In the genomic region with DNA sequence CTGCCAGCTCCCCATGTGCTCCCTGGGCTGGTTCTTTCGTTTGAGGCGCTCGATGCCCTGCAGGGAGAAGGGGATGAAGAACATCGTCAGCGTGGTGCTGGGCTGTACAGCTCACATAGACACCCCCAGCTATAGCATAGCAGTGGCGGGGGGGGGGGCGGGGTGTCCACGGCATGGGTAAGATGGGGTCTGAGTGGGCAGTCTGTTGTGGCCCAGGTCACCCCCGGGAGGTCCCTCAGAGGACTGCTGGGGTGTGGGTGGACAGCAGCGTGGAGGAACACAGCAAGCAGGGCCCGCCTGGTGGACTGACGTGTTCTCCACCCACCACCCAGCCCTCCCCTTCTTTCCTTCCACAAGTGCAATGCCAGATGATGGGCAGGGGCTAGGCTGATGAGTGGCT, we compare ENCODE assay signal across 24 cellular contexts. TPM values are rescaled to one million over a fixed set of nuclear protein-coding genes. Genes with fewer than 3 reads are reported as not detected.
A peak's percentile ranks its signal among the peaks of the same experiment; 100 is the strongest.
DNase-seq lines count a peak whose midpoint lies in the region; ATAC-seq, FAIRE-seq and TF ChIP-seq lines count a peak whose summit lies in the region.
"Had no signal": no experiment of that assay in that cellular context is flagged by ENCODE, and none has a peak within 500 bp of the region (broad histone marks: within the 10 kb centered on the region; RNA-seq: fewer than 3 reads in every experiment).

No MANE protein-coding gene starts in this region.

- H3K27ac Mint-ChIP-seq in MCF 10A (ENCODE audit: low read depth, unreplicated experiment) = peak overlapping the region; percentile 57
- H3K27ac Mint-ChIP-seq: CD4-positive, alpha-beta T cell; HFFc6 had no signal

- H3K36me3 Mint-ChIP-seq in MCF 10A (ENCODE audit: insufficient read depth, unreplicated experiment) = peaks cover 33% of the 10 kb centered on the region

- H3K27ac ChIP-seq in mammary epithelial cell (ENCODE audit: insufficient read depth, low read depth, low read length) (no peak overlapping the region), K562 (ENCODE audit: extremely low read depth, low read depth, low read length) (no peak overlapping the region), spleen (no peak overlapping the region), esophagus squamous epithelium (no peak overlapping the region)
- H3K27ac ChIP-seq: A549; BLaER1 treated with 17β-estradiol and CSF1 and Interleukin-3, amounts not matched to agents 10 nM and 100 nM had no signal

- no peak for ATAC-seq in K562
- ATAC-seq: A549 had no signal

- H3K9ac ChIP-seq in mammary epithelial cell (ENCODE audit: insufficient read depth, low read length) = no peak overlapping the region
- H3K9ac ChIP-seq in K562 (ENCODE audit: insufficient read depth in 1 of 2, low read depth in 2 of 2, low read length in 2 of 2) = no peak overlapping the region
- H3K9ac ChIP-seq: BLaER1 treated with 17β-estradiol and CSF1 and Interleukin-3, amounts not matched to agents 10 nM and 100 nM had no signal

- H3K9me1 ChIP-seq in K562 (ENCODE audit: control insufficient read depth, insufficient read depth, low read length) = no peaks in the 10 kb centered on the region

- dilution Hi-C loops in mammary epithelial cell (cut with HindIII; ENCODE audit: low sequenced_read_pairs) = no loop called here

- no peaks in the 10 kb centered on the region for H3K27me3 Mint-ChIP-seq in MCF 10A (ENCODE audit: insufficient read depth, unreplicated experiment)
- H3K27me3 Mint-ChIP-seq: CD4-positive, alpha-beta T cell had no signal

- CTCF ChIA-PET in MCF 10A (lab: Yijun Ruan, JAX) = interaction anchor here (0.6 kb wide), 1 partner anchor 405 kb away, joined by 3 read pairs; no protein-coding TSS in a partner anchor
- CTCF ChIA-PET in mammary epithelial cell (lab: Charles Lee; ENCODE audit: low non-redundant PET) = no interaction called here
- CTCF ChIA-PET in K562 (lab: Yijun Ruan, JAX; ENCODE audit: low intra/inter-chr PET ratio) = no interaction called here

- H4K20me1 ChIP-seq in mammary epithelial cell (ENCODE audit: insufficient read depth, low read length) = no peaks in the 10 kb centered on the region
- H4K20me1 ChIP-seq in K562 (replicated peaks; ENCODE audit: control insufficient read depth, insufficient read depth, low read length) = no peaks in the 10 kb centered on the region
- H4K20me1 ChIP-seq: BLaER1 treated with 17β-estradiol and CSF1 and Interleukin-3, amounts not matched to agents 10 nM and 100 nM had no signal

- BruUV-seq in MCF 10A (replicated peaks; lab: Mats Ljungman, UMichigan) = no TSS peak
- BruUV-seq in mammary epithelial cell (replicated peaks; lab: Mats Ljungman, UMichigan) = no TSS peak
- no TSS peak for BruUV-seq in K562 (replicated peaks; lab: Mats Ljungman, UMichigan)

- no peaks in the 10 kb centered on the region for H3K9me3 ChIP-seq in mammary epithelial cell (replicated peaks; ENCODE audit: insufficient read depth, low read length)
- no peaks in the 10 kb centered on the region for H3K9me3 ChIP-seq in K562 (replicated peaks; ENCODE audit: control insufficient read depth, insufficient read depth, low read depth, low read length)
- no peaks in the 10 kb centered on the region for H3K9me3 ChIP-seq in spleen
- H3K9me3 ChIP-seq in esophagus squamous epithelium = no peaks in the 10 kb centered on the region
- H3K9me3 ChIP-seq: BE2C; BLaER1 treated with 17β-estradiol and CSF1 and Interleukin-3, amounts not matched to agents 10 nM and 100 nM; HAP-1 had no signal

- TF ChIP-seq CTCF in MCF 10A (IDR thresholded peaks at IDR 0.05; ENCODE audit: unreplicated experiment) = no peak
- no peak for TF ChIP-seq CTCF in mammary epithelial cell (conservative IDR thresholded peaks at IDR 0.05 in 1 of 2, IDR thresholded peaks at IDR 0.05 in 1 of 2; ENCODE audit: extremely low read depth in 1 of 2, insufficient read depth in 1 of 2, low read depth in 1 of 2, low read length in 2 of 2)
- no peak for TF ChIP-seq CTCF in K562 (IDR thresholded peaks at IDR 0.05 in 2 of 3, conservative IDR thresholded peaks at IDR 0.05 in 1 of 3; ENCODE audit: insufficient read depth in 2 of 3, low read depth in 1 of 3, low read length in 3 of 3)
- TF ChIP-seq CTCF in spleen (IDR thresholded peaks at IDR 0.05 in 8 of 11, conservative IDR thresholded peaks at IDR 0.05 in 3 of 11) = no peak
- no peak for TF ChIP-seq CTCF in esophagus squamous epithelium (IDR thresholded peaks at IDR 0.05)

- TF ChIP-seq EP300 in K562 (IDR thresholded peaks at IDR 0.05; ENCODE audit: low read length) = no peak

- no peak overlapping the region for H3K4me3 ChIP-seq in mammary epithelial cell (replicated peaks in 1 of 3; ENCODE audit: insufficient read depth in 1 of 3, low read depth in 2 of 3, low read length in 3 of 3)
- H3K4me3 ChIP-seq in K562 = no peak overlapping the region
- no peak overlapping the region for H3K4me3 ChIP-seq in spleen
- no peak overlapping the region for H3K4me3 ChIP-seq in esophagus squamous epithelium
- H3K4me3 ChIP-seq: A549; BLaER1 treated with 17β-estradiol and CSF1 and Interleukin-3, amounts not matched to agents 10 nM and 100 nM; HAP-1 had no signal

- WGBS in mammary epithelial cell (ENCODE audit: low coverage, missing lambda C conversion rate) = 98% methylated on average over 6 of the region's 12 CpGs
- 68% methylated on average over 9 of the region's 12 CpGs for WGBS in K562 (ENCODE audit: insufficient coverage, low coverage, missing lambda C conversion rate)
- WGBS in spleen, 5 donors = 90 to 94% (median 90%) methylated on average over 9 to 12 of the region's 12 CpGs
- WGBS in esophagus squamous epithelium, 2 donors = 93 to 96% methylated on average over 3 to 4 of the region's 12 CpGs

- TF ChIP-seq RAD21 in K562 (CRISPR knock-in tag; conservative IDR thresholded peaks at IDR 0.05 in 1 of 2, IDR thresholded peaks at IDR 0.05 in 1 of 2) = no peak

- H3K4me1 Mint-ChIP-seq in MCF 10A (ENCODE audit: insufficient read depth, unreplicated experiment) = peaks cover 15% of the 10 kb centered on the region
- H3K4me1 Mint-ChIP-seq: CD14-positive monocyte had no signal

- H3K4me3 Mint-ChIP-seq in MCF 10A (ENCODE audit: unreplicated experiment) = no peak overlapping the region
- H3K4me3 Mint-ChIP-seq: CD14-positive monocyte; CD4-positive, alpha-beta T cell; HFFc6 had no signal

- H2AFZ ChIP-seq in mammary epithelial cell (ENCODE audit: low read depth, low read length) (no peak overlapping the region), K562 (ENCODE audit: low read depth, low read length) (no peak overlapping the region)

- TF ChIP-seq POLR2A in K562 (conservative IDR thresholded peaks at IDR 0.05) (no peak), spleen (IDR thresholded peaks at IDR 0.05) (no peak), esophagus squamous epithelium (IDR thresholded peaks at IDR 0.05) (no peak)

- H3K36me3 ChIP-seq in mammary epithelial cell (ENCODE audit: insufficient read depth, low read length) (peaks cover 4% of the 10 kb centered on the region), K562 (ENCODE audit: control insufficient read depth, insufficient read depth, low read length) (peaks cover 13% of the 10 kb centered on the region; the same call in 2 of the 3 replicates), spleen (peaks cover 0 to 77% (median 30%) of the 10 kb centered on the region in 6 donors), esophagus squamous epithelium (peaks cover 0 to 73% (median 9%) of the 10 kb centered on the region in 3 donors)
- H3K36me3 ChIP-seq: BE2C, HAP-1 had no signal

- DNase-seq in MCF 10A (ENCODE audit: unreplicated experiment) (no peak), mammary epithelial cell (no peak), K562 (ENCODE audit: extremely low read depth in 1 of 4, low spot score in 3 of 4) (no peak), spleen (peak; percentile 41), esophagus squamous epithelium (lab: John Stamatoyannopoulos, UW) (no peak)
- DNase-seq: 8988T; ACHN; AML-193; BE2C; Calu3; CD4-positive, alpha-beta T cell; COR-L47; DMS53; DMS79 treated with DMSO at 0.1 percent for 48 hours; GF-D8; GOT3; HFFc6 had no signal

- FAIRE-seq in K562 (lab: Jason Lieb, UNC) = no peak
- FAIRE-seq: A549, GM12892, H54 had no signal

- H3K27me3 ChIP-seq in mammary epithelial cell (ENCODE audit: insufficient read depth, low read length) = no peaks in the 10 kb centered on the region
- no peaks in the 10 kb centered on the region for H3K27me3 ChIP-seq in K562 (ENCODE audit: control insufficient read depth in 2 of 2, insufficient read depth in 2 of 2, low read length in 2 of 2)
- no peaks in the 10 kb centered on the region for H3K27me3 ChIP-seq in spleen (replicated peaks in 1 of 7)
- no peaks in the 10 kb centered on the region for H3K27me3 ChIP-seq in esophagus squamous epithelium
- H3K27me3 ChIP-seq: BE2C; BLaER1 treated with 17β-estradiol and CSF1 and Interleukin-3, amounts not matched to agents 10 nM and 100 nM had no signal

- in situ Hi-C loops in mammary epithelial cell (cut with MboI; ENCODE audit: low sequenced_read_pairs in 2 of 2) = loop anchor here (10.0 to 25.0 kb wide), 2 partner anchors 383 to 406 kb away; no protein-coding TSS in a partner anchor
- in situ Hi-C loops in K562 (cut with MboI) = no loop called here

- H3K4me2 ChIP-seq in mammary epithelial cell (ENCODE audit: insufficient read depth, low read depth, low read length) = no peak overlapping the region
- H3K4me2 ChIP-seq in K562 (ENCODE audit: insufficient read depth, low read length) = no peak overlapping the region
- H3K4me2 ChIP-seq: A549; BLaER1 treated with 17β-estradiol and CSF1 and Interleukin-3, amounts not matched to agents 10 nM and 100 nM had no signal

- H3K4me1 ChIP-seq in mammary epithelial cell (ENCODE audit: insufficient read depth, low read length) (no peaks in the 10 kb centered on the region), K562 (replicated peaks in 1 of 2; ENCODE audit: control insufficient read depth in 2 of 2, insufficient read depth in 2 of 2, low read length in 2 of 2) (no peaks in the 10 kb centered on the region), spleen (peaks cover 0 to 4% (median 0%) of the 10 kb centered on the region in 6 donors), esophagus squamous epithelium (peaks cover 0 to 7% (median 0%) of the 10 kb centered on the region in 3 donors)
- H3K4me1 ChIP-seq: A549, BE2C, HAP-1 had no signal

- H3K79me2 ChIP-seq in mammary epithelial cell (ENCODE audit: insufficient read depth, low read length) (no peaks in the 10 kb centered on the region), K562 (ENCODE audit: control insufficient read depth, insufficient read depth, low read length) (no peaks in the 10 kb centered on the region)

- H3K9me3 Mint-ChIP-seq in MCF 10A (ENCODE audit: unreplicated experiment) = no peaks in the 10 kb centered on the region
- H3K9me3 Mint-ChIP-seq: CD14-positive monocyte; CD4-positive, alpha-beta T cell; HFFc6 had no signal

- intact Hi-C loops in MCF 10A (cut with micrococcal nuclease) = no loop called here
- intact Hi-C loops in mammary epithelial cell (cut with micrococcal nuclease) = loop anchor here (5.0 kb wide), 3 partner anchors 74 to 109 kb away; partner anchors contain the start of gene CLEC3B
- intact Hi-C loops in K562 (cut with micrococcal nuclease) = loop anchor here (5.0 kb wide), 1 partner anchor 104 kb away; no protein-coding TSS in a partner anchor
- intact Hi-C loops in spleen (cut with DNase I; ENCODE audit: low total_unique reads) = no loop called here
- intact Hi-C loops in esophagus squamous epithelium (cut with DNase I) = loop anchor here (10.0 kb wide), 1 partner anchor 117 kb away; no protein-coding TSS in a partner anchor

- POLR2A ChIA-PET in MCF 10A (lab: Yijun Ruan, JAX) (interaction anchor here (0.6 to 0.7 kb wide), 2 partner anchors 32 to 93 kb away, joined by 3 read pairs; no protein-coding TSS in a partner anchor), K562 (lab: Yijun Ruan, JAX) (interaction anchor here (1.6 kb wide), 1 partner anchor 10 kb away, joined by 5 read pairs; no protein-coding TSS in a partner anchor)

RNA-seq across cellular contexts. Expression of gene TGM4, which starts 43.7 kb away (rescaled TPM):
- total RNA-seq in MCF 10A (2022) (1.1 and 2.5 TPM in 2 replicates), mammary epithelial cell (1 to 10 TPM in 1 of 2 donors, under 1 TPM in 1; 0.33 to 1.2 TPM), K562 (2014; rRNA removed) (not detected in 2 replicates), K562 (2014; rRNA removed; fragmentation: Illumina TruSeq; extraction: Trizol) (not detected in 2 replicates), K562 (2015; rRNA removed; fragmentation: Illumina TruSeq; extraction: Trizol) (not detected in 2 replicates), K562 (2021) (not detected in 2 replicates), spleen (not detected), esophagus squamous epithelium (not detected)
- polyA plus RNA-seq in mammary epithelial cell (1.6 TPM), K562 (2011; rRNA removed) (not detected in 2 replicates), K562 (2014; fragmentation: Illumina TruSeq; extraction: Trizol) (not detected in 2 replicates), K562 (2014; fragmentation: Nextera tagmentation; extraction: Ambion mirVana) (not detected), K562 (2014; rRNA removed) (not detected in 2 replicates), spleen (not detected)
- polyA minus RNA-seq in mammary epithelial cell = 3.4 TPM
- total RNA-seq in K562 (2011; cell fraction: chromatin; rRNA removed; ENCODE audit: low replicate concordance) = not detected in 2 replicates
- not detected in 2 replicates for total RNA-seq in K562 (2011; cell fraction: nucleolus; rRNA removed)
- total RNA-seq in K562 (2011; cell fraction: nucleoplasm; rRNA removed) = not detected in 2 replicates
- not detected in 2 replicates for polyA plus RNA-seq in K562 (2011; cell fraction: cytosol; rRNA removed)
- polyA plus RNA-seq in K562 (2011; cell fraction: nucleus; rRNA removed) = not detected in 2 replicates
- polyA plus RNA-seq in K562 (2012) = 0.03 TPM in 1 of 2 replicates, not detected in the other
- not detected in 2 replicates for polyA minus RNA-seq in K562 (2011; rRNA and poly(A)+ RNA removed)
- polyA minus RNA-seq in K562 (2011; cell fraction: cytosol; rRNA and poly(A)+ RNA removed) = not detected in 2 replicates
- not detected in 2 replicates for polyA minus RNA-seq in K562 (2011; cell fraction: nucleus; rRNA and poly(A)+ RNA removed)
- total RNA-seq: CD4-positive, alpha-beta T cell; G401; HFFc6 had no signal

RNA-seq across cellular contexts. Expression of gene TMEM42, which starts 56.4 kb away (rescaled TPM):
- total RNA-seq in MCF 10A (2022) (27.6 and 27.8 TPM in 2 replicates), mammary epithelial cell (10 to 100 TPM; 11.8 to 12.9 TPM), K562 (2014; rRNA removed) (0.65 and 0.86 TPM in 2 replicates), K562 (2014; rRNA removed; fragmentation: Illumina TruSeq; extraction: Trizol) (0.93 and 1.1 TPM in 2 replicates), K562 (2015; rRNA removed; fragmentation: Illumina TruSeq; extraction: Trizol) (0.87 and 1.1 TPM in 2 replicates), K562 (2021) (1.6 TPM in 2 replicates), spleen (10 to 100 TPM in 6 of 7 donors, 1 to 10 TPM in 1; 9.5 to 15.8 (median 14.3) TPM), esophagus squamous epithelium (1 to 10 TPM; 4.3 to 9.2 (median 7.0) TPM)
- polyA plus RNA-seq in mammary epithelial cell (8.3 TPM), K562 (2011; rRNA removed) (1.6 and 2.2 TPM in 2 replicates), K562 (2014; fragmentation: Illumina TruSeq; extraction: Trizol) (0.86 and 0.89 TPM in 2 replicates), K562 (2014; fragmentation: Nextera tagmentation; extraction: Ambion mirVana) (under 1 TPM; 0.53 to 0.98 TPM), K562 (2014; rRNA removed) (0.90 and 0.96 TPM in 2 replicates), spleen (10 to 100 TPM; 28.8 to 32.4 (median 30.8) TPM)
- polyA minus RNA-seq in mammary epithelial cell = not detected
- total RNA-seq in K562 (2011; cell fraction: chromatin; rRNA removed; ENCODE audit: low replicate concordance) = 9.2 and 12.6 TPM in 2 replicates
- total RNA-seq in K562 (2011; cell fraction: nucleolus; rRNA removed) = 5.0 and 5.7 TPM in 2 replicates
- 8.9 and 9.6 TPM in 2 replicates for total RNA-seq in K562 (2011; cell fraction: nucleoplasm; rRNA removed)
- 0.97 and 1.1 TPM in 2 replicates for polyA plus RNA-seq in K562 (2011; cell fraction: cytosol; rRNA removed)
- 6.8 and 8.7 TPM in 2 replicates for polyA plus RNA-seq in K562 (2011; cell fraction: nucleus; rRNA removed)
- polyA plus RNA-seq in K562 (2012) = 0.60 and 0.83 TPM in 2 replicates
- 1.1 and 2.0 TPM in 2 replicates for polyA minus RNA-seq in K562 (2011; rRNA and poly(A)+ RNA removed)
- 2.3 and 4.6 TPM in 2 replicates for polyA minus RNA-seq in K562 (2011; cell fraction: cytosol; rRNA and poly(A)+ RNA removed)
- 3.4 and 4.7 TPM in 2 replicates for polyA minus RNA-seq in K562 (2011; cell fraction: nucleus; rRNA and poly(A)+ RNA removed)

RNA-seq across cellular contexts. Expression of gene ZDHHC3, which starts 57.9 kb away (rescaled TPM):
- total RNA-seq in MCF 10A (2022) (37.7 and 40.1 TPM in 2 replicates), mammary epithelial cell (100 to 1,000 TPM in 1 of 2 donors, 10 to 100 TPM in 1; 85.7 to 106 TPM), K562 (2014; rRNA removed) (77.1 and 78.6 TPM in 2 replicates), K562 (2014; rRNA removed; fragmentation: Illumina TruSeq; extraction: Trizol) (60.2 and 61.9 TPM in 2 replicates), K562 (2015; rRNA removed; fragmentation: Illumina TruSeq; extraction: Trizol) (62.0 and 67.2 TPM in 2 replicates), K562 (2021) (78.4 and 81.8 TPM in 2 replicates), spleen (10 to 100 TPM; 57.3 to 79.2 (median 70.1) TPM), esophagus squamous epithelium (10 to 100 TPM; 64.6 to 93.8 (median 73.0) TPM)
- polyA plus RNA-seq in mammary epithelial cell (192 TPM), K562 (2011; rRNA removed) (120 and 137 TPM in 2 replicates), K562 (2014; fragmentation: Illumina TruSeq; extraction: Trizol) (98.3 and 100 TPM in 2 replicates), K562 (2014; fragmentation: Nextera tagmentation; extraction: Ambion mirVana) (10 to 100 TPM; 10.3 to 11.5 TPM), K562 (2014; rRNA removed) (50.4 and 57.0 TPM in 2 replicates), spleen (10 to 100 TPM; 15.2 to 25.3 (median 17.4) TPM)
- 314 TPM for polyA minus RNA-seq in mammary epithelial cell
- 109 and 142 TPM in 2 replicates for total RNA-seq in K562 (2011; cell fraction: chromatin; rRNA removed; ENCODE audit: low replicate concordance)
- total RNA-seq in K562 (2011; cell fraction: nucleolus; rRNA removed) = 125 and 127 TPM in 2 replicates
- 125 and 135 TPM in 2 replicates for total RNA-seq in K562 (2011; cell fraction: nucleoplasm; rRNA removed)
- 128 and 154 TPM in 2 replicates for polyA plus RNA-seq in K562 (2011; cell fraction: cytosol; rRNA removed)
- 109 and 127 TPM in 2 replicates for polyA plus RNA-seq in K562 (2011; cell fraction: nucleus; rRNA removed)
- polyA plus RNA-seq in K562 (2012) = 64.4 and 69.1 TPM in 2 replicates
- polyA minus RNA-seq in K562 (2011; rRNA and poly(A)+ RNA removed) = 182 and 274 TPM in 2 replicates
- polyA minus RNA-seq in K562 (2011; cell fraction: cytosol; rRNA and poly(A)+ RNA removed) = 53.8 and 89.1 TPM in 2 replicates
- polyA minus RNA-seq in K562 (2011; cell fraction: nucleus; rRNA and poly(A)+ RNA removed) = 47.1 and 72.9 TPM in 2 replicates

RNA-seq across cellular contexts. Expression of gene EXOSC7, which starts 58.0 kb away (rescaled TPM):
- total RNA-seq in MCF 10A (2022) = 59.7 and 73.3 TPM in 2 replicates
- 10 to 100 TPM; 34.5 to 59.8 TPM for total RNA-seq in mammary epithelial cell
- polyA plus RNA-seq in mammary epithelial cell = 93.4 TPM
- polyA minus RNA-seq in mammary epithelial cell = 50.0 TPM
- 124 and 137 TPM in 2 replicates for total RNA-seq in K562 (2011; cell fraction: chromatin; rRNA removed; ENCODE audit: low replicate concordance)
- 87.0 and 90.4 TPM in 2 replicates for total RNA-seq in K562 (2011; cell fraction: nucleolus; rRNA removed)
- total RNA-seq in K562 (2011; cell fraction: nucleoplasm; rRNA removed) = 129 and 185 TPM in 2 replicates
- 112 and 119 TPM in 2 replicates for total RNA-seq in K562 (2014; rRNA removed)
- total RNA-seq in K562 (2014; rRNA removed; fragmentation: Illumina TruSeq; extraction: Trizol) = 119 TPM in 2 replicates
- total RNA-seq in K562 (2015; rRNA removed; fragmentation: Illumina TruSeq; extraction: Trizol) = 105 and 107 TPM in 2 replicates
- total RNA-seq in K562 (2021) = 87.4 and 98.3 TPM in 2 replicates
- polyA plus RNA-seq in K562 (2011; rRNA removed) = 132 and 154 TPM in 2 replicates
- polyA plus RNA-seq in K562 (2011; cell fraction: cytosol; rRNA removed) = 67.9 and 117 TPM in 2 replicates
- polyA plus RNA-seq in K562 (2011; cell fraction: nucleus; rRNA removed) = 104 and 118 TPM in 2 replicates
- 61.4 and 143 TPM in 2 replicates for polyA plus RNA-seq in K562 (2012)
- polyA plus RNA-seq in K562 (2014; fragmentation: Illumina TruSeq; extraction: Trizol) = 88.5 and 99.2 TPM in 2 replicates
- 100 to 1,000 TPM; 236 to 237 TPM for polyA plus RNA-seq in K562 (2014; fragmentation: Nextera tagmentation; extraction: Ambion mirVana)
- polyA plus RNA-seq in K562 (2014; rRNA removed) = 110 and 134 TPM in 2 replicates
- polyA minus RNA-seq in K562 (2011; rRNA and poly(A)+ RNA removed) = 130 and 154 TPM in 2 replicates
- 25.9 and 38.0 TPM in 2 replicates for polyA minus RNA-seq in K562 (2011; cell fraction: cytosol; rRNA and poly(A)+ RNA removed)
- polyA minus RNA-seq in K562 (2011; cell fraction: nucleus; rRNA and poly(A)+ RNA removed) = 37.3 and 60.9 TPM in 2 replicates
- 10 to 100 TPM; 28.4 to 42.8 (median 33.6) TPM for total RNA-seq in spleen
- polyA plus RNA-seq in spleen = 10 to 100 TPM; 32.1 to 43.7 (median 43.1) TPM
- 10 to 100 TPM; 28.8 to 59.9 (median 47.6) TPM for total RNA-seq in esophagus squamous epithelium

Comparison
In these comparisons a context has a peak if more than half of its experiments do, and no peak if none do; other contexts are left out.
1. intact Hi-C loops: an anchor here in mammary epithelial cell (5.0 kb wide), K562 (5.0 kb wide) and esophagus squamous epithelium (10.0 kb wide); none called in MCF 10A and spleen.